ENCODE assay signal across 1 cellular context in the genomic region with DNA sequence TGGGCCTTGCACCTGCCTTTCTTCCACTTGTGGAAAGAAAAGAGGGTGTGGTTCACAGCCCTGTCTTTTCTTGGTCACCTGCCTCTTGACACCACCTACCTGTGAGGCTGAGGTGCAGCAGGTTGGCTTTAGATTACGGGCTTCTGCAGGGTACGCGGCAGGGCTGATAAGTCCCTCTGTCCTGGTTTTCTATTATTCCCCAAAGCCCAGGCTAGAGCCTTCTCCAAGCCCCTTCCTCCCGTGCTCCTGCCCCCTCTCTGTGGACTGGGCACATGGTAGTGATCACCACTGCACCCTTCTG.
TF ChIP-seq lines count a peak whose summit lies in the region.

No MANE protein-coding gene starts in this region.

TF ChIP-seq in GM23338, 12 proteins besides CTCF, POLR2A, EP300 and RAD21 (continued from another document):
- no peak for TF ChIP-seq ZNF462 (CRISPR knock-in tag; IDR thresholded peaks at IDR 0.05)
- TF ChIP-seq POLR2AphosphoS5 (IDR thresholded peaks at IDR 0.05; ENCODE audit: low read depth) = no peak
- TF ChIP-seq EZH2 (IDR thresholded peaks at IDR 0.05; ENCODE audit: low read depth, unreplicated experiment) = no peak
- TF ChIP-seq, protein P1, sequence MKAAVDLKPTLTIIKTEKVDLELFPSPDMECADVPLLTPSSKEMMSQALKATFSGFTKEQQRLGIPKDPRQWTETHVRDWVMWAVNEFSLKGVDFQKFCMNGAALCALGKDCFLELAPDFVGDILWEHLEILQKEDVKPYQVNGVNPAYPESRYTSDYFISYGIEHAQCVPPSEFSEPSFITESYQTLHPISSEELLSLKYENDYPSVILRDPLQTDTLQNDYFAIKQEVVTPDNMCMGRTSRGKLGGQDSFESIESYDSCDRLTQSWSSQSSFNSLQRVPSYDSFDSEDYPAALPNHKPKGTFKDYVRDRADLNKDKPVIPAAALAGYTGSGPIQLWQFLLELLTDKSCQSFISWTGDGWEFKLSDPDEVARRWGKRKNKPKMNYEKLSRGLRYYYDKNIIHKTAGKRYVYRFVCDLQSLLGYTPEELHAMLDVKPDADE (IDR thresholded peaks at IDR 0.05) = no peak
- TF ChIP-seq ZNF331 (CRISPR knock-in tag; IDR thresholded peaks at IDR 0.05; ENCODE audit: low read depth) = no peak
- TF ChIP-seq EZH2phosphoT487 (IDR thresholded peaks at IDR 0.05; ENCODE audit: unreplicated experiment) = no peak
- no peak for TF ChIP-seq CREB1 (CRISPR knock-in tag; IDR thresholded peaks at IDR 0.05; ENCODE audit: low read depth)
- TF ChIP-seq ZNF114 (CRISPR knock-in tag; IDR thresholded peaks at IDR 0.05) = no peak
- TF ChIP-seq JUNB (IDR thresholded peaks at IDR 0.05; ENCODE audit: unreplicated experiment) = no peak
